ENCODE assay signal across 28 cellular contexts in the genomic region with DNA sequence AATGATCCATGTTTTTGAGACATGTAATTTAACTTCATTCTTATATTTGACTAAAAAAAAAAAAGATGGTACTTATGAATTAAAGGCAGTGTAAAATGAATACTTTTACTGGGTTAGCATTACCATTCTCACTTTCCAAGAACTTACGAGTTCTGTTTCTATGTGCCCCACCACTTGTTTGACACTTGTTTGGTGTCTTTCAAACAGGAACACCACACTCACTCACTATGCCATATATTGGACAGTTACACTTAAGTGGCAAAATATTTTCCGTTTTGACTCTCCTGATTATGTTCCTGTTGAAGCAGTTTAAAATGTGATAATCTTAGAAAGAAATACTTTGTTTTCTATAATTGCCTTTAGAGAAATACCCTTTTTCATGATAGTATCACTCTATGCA.
"Had no signal": no experiment of that assay in that cellular context is flagged by ENCODE, and none has a peak within 500 bp of the region (broad histone marks: within the 10 kb centered on the region; RNA-seq: fewer than 3 reads in every experiment).

No MANE protein-coding gene starts in this region.

- H3K9me3 ChIP-seq: stomach, suprapubic skin, testis, thoracic aorta, thyroid gland, tibial artery, tibial nerve, transverse colon, upper lobe of left lung, upper lobe of right lung, uterus, vagina had no signal

- ATAC-seq: stimulated activated effector memory CD8-positive, alpha-beta T cell treated with anti-CD3 and anti-CD28 coated beads, Interleukin-12 subunit alpha, Interleukin-12 subunit beta, amount 100 ng/mL, for 72 hours; stimulated activated memory B cell treated with anti-CD40 and anti-IgM and Interleukin-4, amounts not matched to agents 10 μg/mL and 1 μg/mL and 100 μg/mL, for 72 hours; stimulated activated naive B cell treated with anti-CD40 and anti-IgM and Interleukin-4, amounts not matched to agents 10 μg/mL and 1 μg/mL and 100 μg/mL, for 72 hours; stimulated activated naive CD8-positive, alpha-beta T cell treated with anti-CD3 and anti-CD28 coated beads, Interleukin-15, amount 100 ng/mL, for 72 hours; stimulated activated naive CD8-positive, alpha-beta T cell treated with anti-CD3 and anti-CD28 coated beads, Interleukin-15, Interleukin-2, amounts not matched to agents 100 U/mL and 50 U/mL, for 24 hours; upper lobe of right lung had no signal

- DNase-seq: stimulated activated CD4-positive, alpha-beta T cell treated with anti-CD3 and anti-CD28 coated beads, Interleukin-2, amount 100 ng/mL, for 48 hours; stimulated activated CD4-positive, alpha-beta T cell treated with anti-CD3 and anti-CD28 coated beads, Interleukin-4, amount 100 ng/mL, for 1 hour; stimulated activated CD4-positive, alpha-beta T cell treated with anti-CD3 and anti-CD28 coated beads, Interleukin-4, amount 100 ng/mL, for 24 hours; stimulated activated CD4-positive, alpha-beta T cell treated with anti-CD3 and anti-CD28 coated beads, Interleukin-4, amount 100 ng/mL, for 4 hours; stimulated activated CD8-positive, alpha-beta memory T cell treated with anti-CD3 and anti-CD28 coated beads, Interleukin-4, amount 100 ng/mL, for 48 hours; stimulated activated naive B cell treated with anti-CD40 and anti-IgM and Interleukin-4, amounts not matched to agents 10 μg/mL and 1 μg/mL and 100 μg/mL, for 72 hours; stimulated activated naive CD4-positive, alpha-beta T cell; stimulated activated naive CD4-positive, alpha-beta T cell treated with Interleukin-2 at 50 U/mL for 16 hours; stimulated activated naive CD8-positive, alpha-beta T cell treated with anti-CD3 and anti-CD28 coated beads, Interleukin-15, amount 100 ng/mL, for 72 hours; stimulated activated naive CD8-positive, alpha-beta T cell treated with anti-CD3 and anti-CD28 coated beads, Interleukin-15, Interleukin-2, amounts not matched to agents 100 U/mL and 50 U/mL, for 24 hours; stomach; substantia nigra; testis; thyroid gland; tibial artery; transverse colon; trophoblast cell; upper lobe of left lung; upper lobe of right lung; uterus had no signal

- H3K27me3 Mint-ChIP-seq: stimulated activated naive B cell treated with anti-CD40 and anti-IgM and Interleukin-4, amounts not matched to agents 10 μg/mL and 1 μg/mL and 100 μg/mL, for 72 hours; stimulated activated naive CD8-positive, alpha-beta T cell treated with anti-CD3 and anti-CD28 coated beads, Interleukin-15, amount 100 ng/mL, for 72 hours; type B pancreatic cell had no signal

- H3K4me1 Mint-ChIP-seq: stimulated activated memory B cell treated with anti-CD40 and anti-IgM and Interleukin-4, amounts not matched to agents 10 μg/mL and 1 μg/mL and 100 μg/mL, for 72 hours; stimulated activated naive CD8-positive, alpha-beta T cell treated with anti-CD3 and anti-CD28 coated beads, Interleukin-15, amount 100 ng/mL, for 72 hours had no signal

- H3K27ac Mint-ChIP-seq: stimulated activated memory B cell treated with anti-CD40 and anti-IgM and Interleukin-4, amounts not matched to agents 10 μg/mL and 1 μg/mL and 100 μg/mL, for 72 hours; stimulated activated naive B cell treated with anti-CD40 and anti-IgM and Interleukin-4, amounts not matched to agents 10 μg/mL and 1 μg/mL and 100 μg/mL, for 72 hours; stimulated activated naive CD8-positive, alpha-beta T cell treated with anti-CD3 and anti-CD28 coated beads, Interleukin-15, amount 100 ng/mL, for 72 hours; stimulated activated naive CD8-positive, alpha-beta T cell treated with anti-CD3 and anti-CD28 coated beads, Interleukin-15, Interleukin-2, amounts not matched to agents 100 ng/mL and 50 ng/mL, for 24 hours; type B pancreatic cell had no signal

- H3K36me3 Mint-ChIP-seq: stimulated activated effector memory CD8-positive, alpha-beta T cell treated with anti-CD3 and anti-CD28 coated beads, Interleukin-12 subunit alpha, Interleukin-12 subunit beta, amount 100 ng/mL, for 72 hours; stimulated activated memory B cell treated with anti-CD40 and anti-IgM and Interleukin-4, amounts not matched to agents 10 μg/mL and 1 μg/mL and 100 μg/mL, for 72 hours; stimulated activated naive B cell treated with anti-CD40 and anti-IgM and Interleukin-4, amounts not matched to agents 10 μg/mL and 1 μg/mL and 100 μg/mL, for 72 hours; type B pancreatic cell had no signal

- H3K4me3 Mint-ChIP-seq: stimulated activated effector memory CD8-positive, alpha-beta T cell treated with anti-CD3 and anti-CD28 coated beads, Interleukin-12 subunit alpha, Interleukin-12 subunit beta, amount 100 ng/mL, for 72 hours; stimulated activated memory B cell treated with anti-CD40 and anti-IgM and Interleukin-4, amounts not matched to agents 10 μg/mL and 1 μg/mL and 100 μg/mL, for 72 hours; stimulated activated naive B cell treated with anti-CD40 and anti-IgM and Interleukin-4, amounts not matched to agents 10 μg/mL and 1 μg/mL and 100 μg/mL, for 72 hours; stimulated activated naive CD8-positive, alpha-beta T cell treated with anti-CD3 and anti-CD28 coated beads, Interleukin-15, amount 100 ng/mL, for 72 hours; stimulated activated naive CD8-positive, alpha-beta T cell treated with anti-CD3 and anti-CD28 coated beads, Interleukin-15, Interleukin-2, amounts not matched to agents 100 ng/mL and 50 ng/mL, for 24 hours; type B pancreatic cell had no signal

- H3K9me3 Mint-ChIP-seq: stimulated activated effector memory CD8-positive, alpha-beta T cell treated with anti-CD3 and anti-CD28 coated beads, Interleukin-12 subunit alpha, Interleukin-12 subunit beta, amount 100 ng/mL, for 72 hours; stimulated activated memory B cell treated with anti-CD40 and anti-IgM and Interleukin-4, amounts not matched to agents 10 μg/mL and 1 μg/mL and 100 μg/mL, for 72 hours; stimulated activated naive B cell treated with anti-CD40 and anti-IgM and Interleukin-4, amounts not matched to agents 10 μg/mL and 1 μg/mL and 100 μg/mL, for 72 hours; stimulated activated naive CD8-positive, alpha-beta T cell treated with anti-CD3 and anti-CD28 coated beads, Interleukin-15, amount 100 ng/mL, for 72 hours; stimulated activated naive CD8-positive, alpha-beta T cell treated with anti-CD3 and anti-CD28 coated beads, Interleukin-15, Interleukin-2, amounts not matched to agents 100 ng/mL and 50 ng/mL, for 24 hours; type B pancreatic cell had no signal
